In genomic region chr4:172760512-172760911, GRCh38 we compare ENCODE assay signal across 26 cellular contexts.
"Had no signal": no experiment of that assay in that cellular context is flagged by ENCODE, and none has a peak within 500 bp of the region (broad histone marks: within the 10 kb centered on the region; RNA-seq: fewer than 3 reads in every experiment).

No MANE protein-coding gene starts in this region.

- H3K4me1 ChIP-seq: stomach, suprapubic skin, testis, tibial artery, tibial nerve, transverse colon, upper lobe of left lung, upper lobe of right lung, uterus, vagina had no signal

- DNase-seq: stimulated activated CD4-positive, alpha-beta T cell treated with anti-CD3 and anti-CD28 coated beads, Interleukin-2, amount 100 ng/mL, for 48 hours; stimulated activated CD4-positive, alpha-beta T cell treated with anti-CD3 and anti-CD28 coated beads, Interleukin-4, amount 100 ng/mL, for 1 hour; stimulated activated CD4-positive, alpha-beta T cell treated with anti-CD3 and anti-CD28 coated beads, Interleukin-4, amount 100 ng/mL, for 24 hours; stimulated activated CD4-positive, alpha-beta T cell treated with anti-CD3 and anti-CD28 coated beads, Interleukin-4, amount 100 ng/mL, for 4 hours; stimulated activated CD8-positive, alpha-beta memory T cell treated with anti-CD3 and anti-CD28 coated beads, Interleukin-4, amount 100 ng/mL, for 48 hours; stimulated activated naive B cell treated with anti-CD40 and anti-IgM and Interleukin-4, amounts not matched to agents 10 μg/mL and 1 μg/mL and 100 μg/mL, for 72 hours; stimulated activated naive CD4-positive, alpha-beta T cell; stimulated activated naive CD8-positive, alpha-beta T cell treated with anti-CD3 and anti-CD28 coated beads, Interleukin-15, amount 100 ng/mL, for 72 hours; stimulated activated naive CD8-positive, alpha-beta T cell treated with anti-CD3 and anti-CD28 coated beads, Interleukin-15, Interleukin-2, amounts not matched to agents 100 U/mL and 50 U/mL, for 24 hours; stomach; substantia nigra; testis; thyroid gland; tibial artery; transverse colon; trophoblast cell; upper lobe of right lung; uterus had no signal

- H3K36me3 ChIP-seq: stomach, suprapubic skin, thoracic aorta, thyroid gland, tibial artery, tibial nerve, transverse colon, upper lobe of left lung, upper lobe of right lung, uterus, vagina had no signal

- ATAC-seq: stimulated activated effector memory CD8-positive, alpha-beta T cell treated with anti-CD3 and anti-CD28 coated beads, Interleukin-12 subunit alpha, Interleukin-12 subunit beta, amount 100 ng/mL, for 72 hours; stimulated activated memory B cell treated with anti-CD40 and anti-IgM and Interleukin-4, amounts not matched to agents 10 μg/mL and 1 μg/mL and 100 μg/mL, for 72 hours; stimulated activated naive B cell treated with anti-CD40 and anti-IgM and Interleukin-4, amounts not matched to agents 10 μg/mL and 1 μg/mL and 100 μg/mL, for 72 hours; stimulated activated naive CD8-positive, alpha-beta T cell treated with anti-CD3 and anti-CD28 coated beads, Interleukin-15, amount 100 ng/mL, for 72 hours; stimulated activated naive CD8-positive, alpha-beta T cell treated with anti-CD3 and anti-CD28 coated beads, Interleukin-15, Interleukin-2, amounts not matched to agents 100 U/mL and 50 U/mL, for 24 hours; upper lobe of right lung had no signal

- H3K4me3 ChIP-seq: stomach, suprapubic skin, testis, thoracic aorta, thyroid gland, tibial artery, tibial nerve, transverse colon, upper lobe of left lung, upper lobe of right lung, uterus, vagina had no signal

- H3K27me3 ChIP-seq: stomach, suprapubic skin, testis, thyroid gland, tibial artery, tibial nerve, transverse colon, upper lobe of left lung, upper lobe of right lung, uterus, vagina had no signal

- FAIRE-seq: urothelium cell line had no signal

- H3K9me3 ChIP-seq: stomach, testis, thoracic aorta, thyroid gland, tibial artery, tibial nerve, transverse colon, upper lobe of left lung, upper lobe of right lung, uterus, vagina had no signal

- H3K27ac ChIP-seq: stomach, suprapubic skin, testis, thoracic aorta, thyroid gland, tibial artery, tibial nerve, transverse colon, upper lobe of left lung, upper lobe of right lung, uterus, vagina had no signal
